Comparison of ENCODE assay signal across 8 cellular contexts in genomic region chr5:10452768-10453331, GRCh38. TPM values are rescaled to one million over a fixed set of nuclear protein-coding genes. Genes with fewer than 3 reads are reported as not detected.
DNase-seq lines count a peak whose midpoint lies in the region; ATAC-seq and TF ChIP-seq lines count a peak whose summit lies in the region.

No MANE protein-coding gene starts in this region.

- peak; percentile 47 to 62 (median 50) for TF ChIP-seq CTCF in esophagus muscularis mucosa (IDR thresholded peaks at IDR 0.05)
- TF ChIP-seq CTCF in natural killer cell (IDR thresholded peaks at IDR 0.05), result peak; percentile 65

- H3K27me3 ChIP-seq in esophagus muscularis mucosa, result peaks cover 0 to 8% (median 0%) of the 10 kb centered on the region in 4 donors

- no peak for TF ChIP-seq EP300 in esophagus muscularis mucosa (IDR thresholded peaks at IDR 0.05)

- intact Hi-C loops in esophagus muscularis mucosa (cut with DNase I) (loop anchor here (2.0 kb wide), 1 partner anchor 174 kb away; no protein-coding TSS in a partner anchor), natural killer cell (cut with micrococcal nuclease) (loop anchor here (1.0 to 5.0 kb wide), 2 partner anchors 175 to 1269 kb away; no protein-coding TSS in a partner anchor)

- H3K4me3 Mint-ChIP-seq in T-cell (no peak overlapping the region), natural killer cell (no peak overlapping the region)

- no peak overlapping the region for H3K4me3 ChIP-seq in esophagus muscularis mucosa

- POLR2A ChIA-PET in T-cell (lab: Charles Lee), result interaction anchor here in 1 of 2 donors (0.5 kb wide), 1 partner anchor 1992 kb away, joined by 3 read pairs; no protein-coding TSS in a partner anchor

- ATAC-seq in GM18498 (IDR thresholded peaks at IDR 0.05; ENCODE audit: unreplicated experiment), result peak; percentile 74
- peak; percentile 64 for ATAC-seq in HG03039 (IDR thresholded peaks at IDR 0.05; ENCODE audit: unreplicated experiment)
- ATAC-seq in T-cell (replicated peaks in 1 of 4), result peak; percentile 54 to 82 (median 73)
- peak; percentile 83 to 97 (median 96) for ATAC-seq in natural killer cell

- H3K27ac Mint-ChIP-seq in T-cell (no peak overlapping the region), natural killer cell (no peak overlapping the region)

- CTCF ChIA-PET in T-cell (lab: Charles Lee), result interaction anchor here (0.6 to 4.3 kb wide), 9 partner anchors 9 to 250 kb away, joined by 3 to 52 read pairs (median 3); no protein-coding TSS in a partner anchor

- 72% methylated on average over 9 of the region's 10 CpGs for WGBS in esophagus muscularis mucosa

- DNase-seq in Ammon's horn (ENCODE audit: low spot score), result peak; percentile 92
- peak; percentile 75 to 82 for DNase-seq in NCI-H2081 (lab: John Stamatoyannopoulos, UW)
- peak in 7 of 34 experiments; percentile 6 to 20 (median 15) for DNase-seq in T-cell
- DNase-seq in esophagus muscularis mucosa (ENCODE audit: extremely low spot score), result no peak
- DNase-seq in natural killer cell, result peak; percentile 14
- no peak for DNase-seq in activated effector memory CD4-positive, alpha-beta T cell treated with Interleukin-2 at 50 U/mL for 16 hours

- no peak overlapping the region for H3K27ac ChIP-seq in esophagus muscularis mucosa (replicated peaks in 1 of 4)

- H3K4me1 Mint-ChIP-seq in T-cell, result peaks cover 14 to 22% (median 19%) of the 10 kb centered on the region in 3 donors
- H3K4me1 Mint-ChIP-seq in natural killer cell, result peaks cover 16 to 21% of the 10 kb centered on the region in 2 donors

- H3K9me3 ChIP-seq in esophagus muscularis mucosa, result no peaks in the 10 kb centered on the region

- H3K4me1 ChIP-seq in esophagus muscularis mucosa, result peaks cover 0 to 11% (median 9%) of the 10 kb centered on the region in 4 donors

- no peak for TF ChIP-seq POLR2A in esophagus muscularis mucosa (IDR thresholded peaks at IDR 0.05; ENCODE audit: low read depth)

- H3K9me3 Mint-ChIP-seq in T-cell, result no peaks in the 10 kb centered on the region
- H3K9me3 Mint-ChIP-seq in natural killer cell, result no peaks in the 10 kb centered on the region

- H3K36me3 Mint-ChIP-seq in T-cell (peaks cover 3% of the 10 kb centered on the region), natural killer cell (no peaks in the 10 kb centered on the region)

- H3K36me3 ChIP-seq in esophagus muscularis mucosa, result no peaks in the 10 kb centered on the region

- H3K27me3 Mint-ChIP-seq in T-cell (no peaks in the 10 kb centered on the region), natural killer cell (ENCODE audit: low read depth in 2 of 2) (no peaks in the 10 kb centered on the region)

RNA-seq across cellular contexts. Expression of gene ROPN1L, which starts 11.2 kb away (rescaled TPM):
- total RNA-seq in T-cell (1 to 10 TPM in 2 of 5 donors, under 1 TPM in 3; 0.61 to 1.5 (median 0.95) TPM), esophagus muscularis mucosa (1 to 10 TPM in 2 of 4 donors, under 1 TPM in 2; 0.63 to 1.7 (median 1.1) TPM), natural killer cell (1 to 10 TPM; 1.2 to 5.2 (median 4.3) TPM)

Comparison
In these comparisons a context has a peak if more than half of its experiments do, and no peak if none do; other contexts are left out.
1. DNase-seq: peak in Ammon's horn (single experiment), NCI-H2081 (2 of 2) and natural killer cell (single experiment); none in esophagus muscularis mucosa (single experiment) and activated effector memory CD4-positive, alpha-beta T cell treated with Interleukin-2 at 50 U/mL for 16 hours (single experiment).
2. Peak in every context shown above with its lines, with median percentiles within 50 percentile points of each other: ATAC-seq.